35 cellular contexts compared by ENCODE assay signal in genomic region chr6:1066449-1066848, GRCh38.
"Had no signal": no experiment of that assay in that cellular context is flagged by ENCODE, and none has a peak within 500 bp of the region (broad histone marks: within the 10 kb centered on the region; RNA-seq: fewer than 3 reads in every experiment).

No MANE protein-coding gene starts in this region.

- H3K9me3 Mint-ChIP-seq: activated B cell treated with CpG ODN at 0.5 μM for 24 hours; activated CD4-positive, alpha-beta memory T cell treated with anti-CD3 and anti-CD28 coated beads for 36 hours; activated CD4-positive, alpha-beta T cell treated with anti-CD3 and anti-CD28 coated beads, Interleukin-2, amount 10 ng/mL, durations not matched to agents 24 days and 14 days; activated CD8-positive, alpha-beta T cell treated with anti-CD3 and anti-CD28 coated beads for 36 hours; activated naive CD4-positive, alpha-beta T cell treated with anti-CD3 and anti-CD28 coated beads, Interleukin-2, amount 10 ng/mL, durations not matched to agents 7 days and 5 days; activated naive CD4-positive, alpha-beta T cell treated with anti-CD3 and anti-CD28 coated beads, Interleukin-2, amount 50 U/mL, for 24 hours; activated naive CD8-positive, alpha-beta T cell treated with anti-CD3 and anti-CD28 coated beads, Interleukin-2, amount 10 ng/mL, durations not matched to agents 7 days and 5 days; activated naive CD8-positive, alpha-beta T cell treated with anti-CD3 and anti-CD28 coated beads, Interleukin-2, amount 50 U/mL, for 24 hours; activated T-cell treated with anti-CD3 and anti-CD28 coated beads, Interleukin-2, amount 50 U/mL, for 4 hours; activated T-cell treated with anti-CD3 and anti-CD28 coated beads, Interleukin-2, amount 50 U/mL, for 72 hours; activated T-helper 1 cell treated with anti-CD3 and anti-CD28 coated beads, Interleukin-12 subunit alpha, Interleukin-12 subunit beta, Interleukin-2, Interleukin-4 antibody, amounts not matched to agents 30 ng/mL and 10 ng/mL and 1 ng/mL, durations not matched to agents 14 hours and 24 hours and 36 hours; activated T-helper 17 cell treated with anti-CD3 and anti-CD28 coated beads, Interleukin-2, amount 50 U/mL, for 72 hours; T-cell; T-helper 1 cell treated with Interleukin-12 subunit alpha and Interleukin-12 subunit beta and Interleukin-4 antibody, amounts not matched to agents 30 μg/mL and 1 μg/mL, for 36 hours; T-helper 2 cell treated with Interferon-gamma antibody and Interleukin-4, amounts not matched to agents 5 μg/mL and 100 μg/mL, for 36 hours had no signal

- H3K36me3 Mint-ChIP-seq: activated CD4-positive, alpha-beta memory T cell treated with anti-CD3 and anti-CD28 coated beads for 36 hours; activated naive CD4-positive, alpha-beta T cell treated with anti-CD3 and anti-CD28 coated beads, Interleukin-2, amount 10 ng/mL, durations not matched to agents 7 days and 5 days; activated naive CD4-positive, alpha-beta T cell treated with anti-CD3 and anti-CD28 coated beads, Interleukin-2, amount 50 U/mL, for 24 hours; activated naive CD8-positive, alpha-beta T cell; activated naive CD8-positive, alpha-beta T cell treated with anti-CD3 and anti-CD28 coated beads, Interleukin-2, amount 10 ng/mL, durations not matched to agents 7 days and 5 days; T-cell had no signal

- H3K4me1 Mint-ChIP-seq: activated B cell treated with CpG ODN at 0.5 μM for 24 hours; activated CD4-positive, alpha-beta T cell treated with anti-CD3 and anti-CD28 coated beads, Interleukin-2, amount 10 ng/mL, durations not matched to agents 24 days and 14 days; activated naive CD4-positive, alpha-beta T cell treated with anti-CD3 and anti-CD28 coated beads, Interleukin-2, amount 10 ng/mL, durations not matched to agents 7 days and 5 days; activated naive CD4-positive, alpha-beta T cell treated with anti-CD3 and anti-CD28 coated beads, Interleukin-2, amount 50 U/mL, for 24 hours; activated naive CD8-positive, alpha-beta T cell treated with anti-CD3 and anti-CD28 coated beads, Interleukin-2, amount 10 ng/mL, durations not matched to agents 7 days and 5 days; activated naive CD8-positive, alpha-beta T cell treated with anti-CD3 and anti-CD28 coated beads, Interleukin-2, amount 50 U/mL, for 24 hours; activated T-helper 17 cell treated with anti-CD3 and anti-CD28 coated beads, Interleukin-2, amount 50 U/mL, for 72 hours; T-cell had no signal

- H3K9me3 ChIP-seq: body of pancreas, breast epithelium had no signal

- H3K4me1 ChIP-seq: breast epithelium had no signal

- H3K4me3 Mint-ChIP-seq: activated B cell treated with CpG ODN at 0.5 μM for 24 hours; activated CD4-positive, alpha-beta memory T cell treated with anti-CD3 and anti-CD28 coated beads for 36 hours; activated CD4-positive, alpha-beta T cell treated with anti-CD3 and anti-CD28 coated beads, Interleukin-2, amount 10 ng/mL, durations not matched to agents 24 days and 14 days; activated CD8-positive, alpha-beta T cell treated with anti-CD3 and anti-CD28 coated beads for 36 hours; activated naive CD4-positive, alpha-beta T cell treated with anti-CD3 and anti-CD28 coated beads, Interleukin-2, amount 10 ng/mL, durations not matched to agents 7 days and 5 days; activated naive CD4-positive, alpha-beta T cell treated with anti-CD3 and anti-CD28 coated beads, Interleukin-2, amount 50 U/mL, for 24 hours; activated naive CD8-positive, alpha-beta T cell; activated naive CD8-positive, alpha-beta T cell treated with anti-CD3 and anti-CD28 coated beads, Interleukin-2, amount 10 ng/mL, durations not matched to agents 7 days and 5 days; activated naive CD8-positive, alpha-beta T cell treated with anti-CD3 and anti-CD28 coated beads, Interleukin-2, amount 50 U/mL, for 24 hours; activated T-cell treated with anti-CD3 and anti-CD28 coated beads, Interleukin-2, amount 50 U/mL, for 4 hours; activated T-cell treated with anti-CD3 and anti-CD28 coated beads, Interleukin-2, amount 50 U/mL, for 72 hours; activated T-helper 1 cell treated with anti-CD3 and anti-CD28 coated beads, Interleukin-12 subunit alpha, Interleukin-12 subunit beta, Interleukin-2, Interleukin-4 antibody, amounts not matched to agents 30 ng/mL and 10 ng/mL and 1 ng/mL, durations not matched to agents 14 hours and 24 hours and 36 hours; activated T-helper 17 cell treated with anti-CD3 and anti-CD28 coated beads, Interleukin-2, amount 50 U/mL, for 72 hours; T-cell; T-helper 1 cell treated with Interleukin-12 subunit alpha and Interleukin-12 subunit beta and Interleukin-4 antibody, amounts not matched to agents 30 μg/mL and 1 μg/mL, for 36 hours; T-helper 2 cell treated with Interferon-gamma antibody and Interleukin-4, amounts not matched to agents 5 μg/mL and 100 μg/mL, for 36 hours had no signal

- DNase-seq: activated B cell treated with CpG ODN at 0.5 μM for 24 hours; activated CD4-positive, alpha-beta memory T cell treated with anti-CD3 and anti-CD28 coated beads for 36 hours; activated CD4-positive, alpha-beta T cell treated with anti-CD3 and anti-CD28 coated beads for 4 hours; activated CD4-positive, alpha-beta T cell treated with anti-CD3 and anti-CD28 coated beads, Interleukin-2, amount 10 ng/mL, durations not matched to agents 24 days and 14 days; activated CD4-positive, alpha-beta T cell treated with anti-CD3 and anti-CD28 coated beads, Interleukin-2, amount 50 U/mL, for 1 hour; activated CD4-positive, alpha-beta T cell treated with anti-CD3 and anti-CD28 coated beads, Interleukin-2, amount 50 U/mL, for 4 hours; activated CD4-positive, CD25-positive, alpha-beta regulatory T cell treated with anti-CD3 and anti-CD28 coated beads, Interleukin-2, amount 50 U/mL, for 72 hours; activated CD8-positive, alpha-beta memory T cell treated with anti-CD3 and anti-CD28 coated beads, Interleukin-2, amount 50 U/mL, for 4 hours; activated CD8-positive, alpha-beta T cell treated with anti-CD3 and anti-CD28 coated beads for 36 hours; activated effector memory CD4-positive, alpha-beta T cell treated with anti-CD3 and anti-CD28 coated beads, Interleukin-2, amount 50 U/mL, for 16 hours; activated gamma-delta T cell treated with Interleukin-2 at 50 U/mL for 16 hours; activated naive CD4-positive, alpha-beta T cell treated with anti-CD3 and anti-CD28 coated beads, Interleukin-2, amount 10 ng/mL, durations not matched to agents 7 days and 5 days; activated naive CD4-positive, alpha-beta T cell treated with Interleukin-2 at 50 U/mL for 16 hours; activated naive CD8-positive, alpha-beta T cell treated with anti-CD3 and anti-CD28 coated beads, Interleukin-2, amount 10 ng/mL, durations not matched to agents 7 days and 5 days; activated naive CD8-positive, alpha-beta T cell treated with anti-CD3 and anti-CD28 coated beads, Interleukin-2, amount 50 U/mL, for 24 hours; activated T-cell treated with anti-CD3 and anti-CD28 coated beads for 4 hours; activated T-cell treated with anti-CD3 and anti-CD28 coated beads, Interleukin-2, amount 50 U/mL, for 1 hour; activated T-cell treated with anti-CD3 and anti-CD28 coated beads, Interleukin-2, amount 50 U/mL, for 4 hours; activated T-cell treated with anti-CD3 and anti-CD28 coated beads, Interleukin-2, amount 50 U/mL, for 72 hours; amygdala; anterior cingulate cortex; body of pancreas; brain microvascular endothelial cell; central memory CD4-positive, alpha-beta T cell; T-cell; T-helper 2 cell; T-helper 9 cell had no signal

- H3K27ac Mint-ChIP-seq: activated B cell treated with CpG ODN at 0.5 μM for 24 hours; activated CD4-positive, alpha-beta memory T cell treated with anti-CD3 and anti-CD28 coated beads for 36 hours; activated CD4-positive, alpha-beta T cell treated with anti-CD3 and anti-CD28 coated beads, Interleukin-2, amount 10 ng/mL, durations not matched to agents 24 days and 14 days; activated CD8-positive, alpha-beta T cell treated with anti-CD3 and anti-CD28 coated beads for 36 hours; activated naive CD4-positive, alpha-beta T cell treated with anti-CD3 and anti-CD28 coated beads, Interleukin-2, amount 10 ng/mL, durations not matched to agents 7 days and 5 days; activated naive CD4-positive, alpha-beta T cell treated with anti-CD3 and anti-CD28 coated beads, Interleukin-2, amount 50 U/mL, for 24 hours; activated naive CD8-positive, alpha-beta T cell; activated naive CD8-positive, alpha-beta T cell treated with anti-CD3 and anti-CD28 coated beads, Interleukin-2, amount 10 ng/mL, durations not matched to agents 7 days and 5 days; activated naive CD8-positive, alpha-beta T cell treated with anti-CD3 and anti-CD28 coated beads, Interleukin-2, amount 50 U/mL, for 24 hours; activated T-cell treated with anti-CD3 and anti-CD28 coated beads, Interleukin-2, amount 50 U/mL, for 72 hours; activated T-helper 1 cell treated with anti-CD3 and anti-CD28 coated beads, Interleukin-12 subunit alpha, Interleukin-12 subunit beta, Interleukin-2, Interleukin-4 antibody, amounts not matched to agents 30 ng/mL and 10 ng/mL and 1 ng/mL, durations not matched to agents 14 hours and 24 hours and 36 hours; activated T-helper 17 cell treated with anti-CD3 and anti-CD28 coated beads, Interleukin-2, amount 50 U/mL, for 72 hours; T-cell; T-helper 1 cell treated with Interleukin-12 subunit alpha and Interleukin-12 subunit beta and Interleukin-4 antibody, amounts not matched to agents 30 μg/mL and 1 μg/mL, for 36 hours; T-helper 2 cell treated with Interferon-gamma antibody and Interleukin-4, amounts not matched to agents 5 μg/mL and 100 μg/mL, for 36 hours had no signal

- H3K27ac ChIP-seq: body of pancreas, brain microvascular endothelial cell, breast epithelium, VCaP had no signal

- H3K27me3 ChIP-seq: body of pancreas, brain microvascular endothelial cell, breast epithelium had no signal

- H3K4me3 ChIP-seq: body of pancreas, breast epithelium had no signal

- H3K36me3 ChIP-seq: brain microvascular endothelial cell, breast epithelium had no signal
